In the genomic region with DNA sequence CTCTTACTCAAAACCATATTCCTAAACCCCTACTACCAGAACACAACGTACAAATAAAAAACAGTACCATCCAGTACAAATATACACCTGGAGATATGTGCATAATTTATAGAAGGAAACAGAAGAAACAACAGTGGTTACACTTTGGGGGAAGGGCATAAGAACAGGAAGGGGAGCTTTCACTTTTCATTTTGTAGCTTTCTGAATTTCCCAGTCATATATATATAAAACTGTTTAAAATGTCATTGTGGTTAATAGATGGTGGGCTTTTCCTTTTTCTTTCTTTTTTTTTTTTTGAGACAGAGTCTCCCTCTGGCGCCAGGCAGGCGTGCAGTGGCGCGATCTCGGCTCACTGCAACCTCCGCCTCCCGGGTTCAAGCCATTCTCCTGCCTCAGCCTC, we compare ENCODE assay signal across 9 cellular contexts. TPM values are rescaled to one million over a fixed set of nuclear protein-coding genes. Genes with fewer than 3 reads are reported as not detected.
DNase-seq lines count a peak whose midpoint lies in the region; ATAC-seq and TF ChIP-seq lines count a peak whose summit lies in the region.
"Had no signal": no experiment of that assay in that cellular context is flagged by ENCODE, and none has a peak within 500 bp of the region (broad histone marks: within the 10 kb centered on the region; RNA-seq: fewer than 3 reads in every experiment).

No MANE protein-coding gene starts in this region.

- DNase-seq in CD4-positive, alpha-beta T cell: no peak
- DNase-seq in GM19240 (ENCODE audit: insufficient read length, low spot score) (peak; percentile 19), Panc1 (ENCODE audit: low read depth, low spot score) (no peak), immature natural killer cell (peak; percentile 29 to 30 (median 29)), NCI-H2171 (lab: John Stamatoyannopoulos, UW) (no peak), medulla oblongata (ENCODE audit: extremely low spot score) (no peak), heart left ventricle (no peak)
- DNase-seq: NCI-H2107 had no signal

- no peaks in the 10 kb centered on the region for H3K27me3 ChIP-seq in CD4-positive, alpha-beta T cell (ENCODE audit: control insufficient read depth, insufficient read depth, low read length)
- no peaks in the 10 kb centered on the region for H3K27me3 ChIP-seq in Panc1 (ENCODE audit: control insufficient read depth, insufficient read depth, low read length)
- peaks cover 0 to 4% (median 0%) of the 10 kb centered on the region in 9 donors for H3K27me3 ChIP-seq in heart left ventricle

- peaks cover 34% of the 10 kb centered on the region for H3K36me3 ChIP-seq in Panc1 (ENCODE audit: control insufficient read depth, insufficient read depth, low read length)
- no peaks in the 10 kb centered on the region for H3K36me3 ChIP-seq in heart left ventricle

- peak overlapping the region; percentile 82 for H3K4me3 Mint-ChIP-seq in CD4-positive, alpha-beta T cell
- H3K4me3 Mint-ChIP-seq in immature natural killer cell: peak overlapping the region; percentile 83 to 91 (median 89)

- peaks cover 6% of the 10 kb centered on the region for H3K36me3 Mint-ChIP-seq in CD4-positive, alpha-beta T cell (ENCODE audit: low read depth)
- peaks cover 0 to 3% (median 0%) of the 10 kb centered on the region in 3 donors for H3K36me3 Mint-ChIP-seq in immature natural killer cell

- H3K9me3 Mint-ChIP-seq in CD4-positive, alpha-beta T cell: no peaks in the 10 kb centered on the region
- no peaks in the 10 kb centered on the region for H3K9me3 Mint-ChIP-seq in immature natural killer cell

- peak overlapping the region; percentile 73 for H3K27ac Mint-ChIP-seq in CD4-positive, alpha-beta T cell
- H3K27ac Mint-ChIP-seq in immature natural killer cell: peak overlapping the region; percentile 31 to 89 (median 70)

- intact Hi-C loops in CD4-positive, alpha-beta T cell (cut with DNase I, micrococcal nuclease): no loop called here
- intact Hi-C loops in Panc1 (cut with micrococcal nuclease; ENCODE audit: unreplicated experiment) (no loop called here), heart left ventricle (cut with DNase I) (loop anchor here in 1 of 10 donors (5.0 kb wide), 1 partner anchor 69 kb away; no protein-coding TSS in a partner anchor)

- ATAC-seq in CD4-positive, alpha-beta T cell (ENCODE audit: poor library complexity): peak; percentile 69
- ATAC-seq in Panc1 (no peak), HG03095 (IDR thresholded peaks at IDR 0.05; ENCODE audit: unreplicated experiment) (no peak), heart left ventricle (no peak)

- H3K9me3 ChIP-seq in CD4-positive, alpha-beta T cell (ENCODE audit: control insufficient read depth, low read length): no peaks in the 10 kb centered on the region
- no peaks in the 10 kb centered on the region for H3K9me3 ChIP-seq in Panc1 (ENCODE audit: control insufficient read depth, insufficient read depth, low read depth, low read length)
- no peaks in the 10 kb centered on the region for H3K9me3 ChIP-seq in heart left ventricle

- POLR2A ChIA-PET in CD4-positive, alpha-beta T cell (lab: Charles Lee): interaction anchor here (0.5 to 1.7 kb wide), 7 partner anchors 8 to 73 kb away, joined by 3 to 13 read pairs (median 4); partner anchors contain the start of gene MALSU1
- POLR2A ChIA-PET in Panc1 (lab: Charles Lee): no interaction called here

- TF ChIP-seq CTCF in CD4-positive, alpha-beta T cell (IDR thresholded peaks at IDR 0.05): no peak
- TF ChIP-seq CTCF in Panc1 (IDR thresholded peaks at IDR 0.05) (no peak), heart left ventricle (IDR thresholded peaks at IDR 0.05) (no peak)

- H3K4me3 ChIP-seq in Panc1 (ENCODE audit: low read depth in 2 of 2, low read length in 2 of 2) (no peak overlapping the region), heart left ventricle (peak overlapping the region in 5 of 12 donors; percentile 2 to 59 (median 15))

- no TSS peak for BruUV-seq in Panc1 (replicated peaks; lab: Mats Ljungman, UMichigan)

- peaks cover 56% of the 10 kb centered on the region for H3K4me1 ChIP-seq in Panc1 (ENCODE audit: control insufficient read depth, insufficient read depth, low read length)
- peaks cover 0 to 7% (median 0%) of the 10 kb centered on the region in 12 donors for H3K4me1 ChIP-seq in heart left ventricle

- in situ Hi-C loops in Panc1 (cut with HindIII; ENCODE audit: low pct_unique_long_range_greater_than_20kb, low sequenced_read_pairs): no loop called here

- 85 to 93% (median 91%) methylated on average over 8 of the region's 8 CpGs for WGBS in heart left ventricle, 4 donors

- no peak overlapping the region for H3K27ac ChIP-seq in CD4-positive, alpha-beta T cell (ENCODE audit: low read depth, low read length)
- peak overlapping the region; percentile 86 for H3K27ac ChIP-seq in Panc1 (ENCODE audit: low read length)
- H3K27ac ChIP-seq in heart left ventricle: peak overlapping the region in 1 of 12 donors; percentile 20

- peaks cover 29% of the 10 kb centered on the region for H3K4me1 Mint-ChIP-seq in CD4-positive, alpha-beta T cell (ENCODE audit: low read depth)
- H3K4me1 Mint-ChIP-seq in immature natural killer cell: peaks cover 18 to 19% of the 10 kb centered on the region in 2 donors

- CTCF ChIA-PET in CD4-positive, alpha-beta T cell (lab: Charles Lee): interaction anchor here (1.4 to 1.7 kb wide), 2 partner anchors 27 to 73 kb away, joined by 3 to 5 read pairs; no protein-coding TSS in a partner anchor
- CTCF ChIA-PET in Panc1 (lab: Charles Lee): no interaction called here

- no peaks in the 10 kb centered on the region for H3K27me3 Mint-ChIP-seq in CD4-positive, alpha-beta T cell
- H3K27me3 Mint-ChIP-seq in immature natural killer cell (ENCODE audit: low read depth in 3 of 3): peaks cover 2 to 4% (median 3%) of the 10 kb centered on the region in 3 donors

- no peak for TF ChIP-seq POLR2A in heart left ventricle (IDR thresholded peaks at IDR 0.05)

RNA-seq across cellular contexts. Expression of gene MALSU1, which starts 47.2 kb away (rescaled TPM):
- 10 to 100 TPM; 50.5 to 50.9 TPM for total RNA-seq in CD4-positive, alpha-beta T cell
- 111 TPM for total RNA-seq in Panc1 (2021; ENCODE audit: unreplicated experiment)
- 100 TPM for polyA plus RNA-seq in Panc1 (2012; ENCODE audit: insufficient read length)
- 10 to 100 TPM; 44.5 to 64.8 (median 47.6) TPM for polyA plus RNA-seq in immature natural killer cell
- total RNA-seq in heart left ventricle: 100 to 1,000 TPM in 7 of 9 donors, 10 to 100 TPM in 2; 73.1 to 128 (median 104) TPM
- 100 to 1,000 TPM in 1 of 2 donors, 10 to 100 TPM in 1; 40.3 to 118 TPM for polyA plus RNA-seq in heart left ventricle

Comparison
In these comparisons a context has a peak if more than half of its experiments do, and no peak if none do; other contexts are left out.
1. DNase-seq: peak in GM19240 (single experiment) and immature natural killer cell (3 of 3); none in CD4-positive, alpha-beta T cell (0 of 10), Panc1 (single experiment), NCI-H2171 (single experiment), medulla oblongata (single experiment) and heart left ventricle (0 of 5).